In genomic region chr7:36283711-36284130, GRCh38 we compare ENCODE assay signal across 8 cellular contexts.
DNase-seq lines count a peak whose midpoint lies in the region; ATAC-seq and TF ChIP-seq lines count a peak whose summit lies in the region.

No MANE protein-coding gene starts in this region.

- H3K4me1 ChIP-seq in osteoblast (ENCODE audit: insufficient read depth, low read length): peaks cover 25% of the 10 kb centered on the region

- H3K79me2 ChIP-seq in osteoblast (ENCODE audit: insufficient read depth, low read length): no peaks in the 10 kb centered on the region

- DNase-seq in stimulated activated CD4-positive, alpha-beta T cell treated with anti-CD3 and anti-CD28 coated beads, Interleukin-15, amount 100 ng/mL, for 24 hours: peak; percentile 9
- DNase-seq in stimulated activated CD4-positive, alpha-beta T cell treated with anti-CD3 and anti-CD28 coated beads, Interleukin-2, amount 100 ng/mL, for 48 hours: no peak
- DNase-seq in anterior cingulate cortex (lab: John Stamatoyannopoulos, UW) (peak in 31 of 58 donors; percentile 18 to 66 (median 39)), osteoblast (ENCODE audit: insufficient read length, low spot score, missing footprints) (peak; percentile 39), HuH-7.5 (ENCODE audit: low spot score) (no peak), omental fat pad (ENCODE audit: low spot score) (no peak)
- no peak for DNase-seq in stimulated activated CD4-positive, alpha-beta T cell treated with anti-CD3 and anti-CD28 coated beads, Interleukin-4, amount 100 ng/mL, for 1 hour

- H3K9me3 ChIP-seq in osteoblast (ENCODE audit: low read depth, low read length): no peaks in the 10 kb centered on the region

- no peak overlapping the region for H3K27ac ChIP-seq in osteoblast (ENCODE audit: low read depth, low read length)

- no peaks in the 10 kb centered on the region for H4K20me1 ChIP-seq in osteoblast (ENCODE audit: insufficient read depth, low read length)

- TF ChIP-seq CTCF in osteoblast (IDR thresholded peaks at IDR 0.05; ENCODE audit: extremely low read depth, low read depth, low read length): no peak
- no peak for TF ChIP-seq CTCF in omental fat pad (IDR thresholded peaks at IDR 0.05)

- no peak overlapping the region for H3K4me3 ChIP-seq in osteoblast (ENCODE audit: insufficient read depth, low read length)

- ATAC-seq in HG03460 (IDR thresholded peaks at IDR 0.05; ENCODE audit: unreplicated experiment) (peak; percentile 50), omental fat pad (ENCODE audit: low FRiP score) (no peak)

- no peak overlapping the region for H2AFZ ChIP-seq in osteoblast (ENCODE audit: low read length)

- H3K4me2 ChIP-seq in osteoblast (ENCODE audit: insufficient read depth, low read length): no peak overlapping the region

- H3K27me3 ChIP-seq in osteoblast (ENCODE audit: insufficient read depth, low read length): no peaks in the 10 kb centered on the region

- no peaks in the 10 kb centered on the region for H3K36me3 ChIP-seq in osteoblast (ENCODE audit: insufficient read depth, low read length)

Comparison
In these comparisons a context has a peak if more than half of its experiments do, and no peak if none do; other contexts are left out.
1. DNase-seq: peak in stimulated activated CD4-positive, alpha-beta T cell treated with anti-CD3 and anti-CD28 coated beads, Interleukin-15, amount 100 ng/mL, for 24 hours (single experiment), anterior cingulate cortex (31 of 58) and osteoblast (single experiment); none in stimulated activated CD4-positive, alpha-beta T cell treated with anti-CD3 and anti-CD28 coated beads, Interleukin-2, amount 100 ng/mL, for 48 hours (0 of 2), HuH-7.5 (single experiment), stimulated activated CD4-positive, alpha-beta T cell treated with anti-CD3 and anti-CD28 coated beads, Interleukin-4, amount 100 ng/mL, for 1 hour (single experiment) and omental fat pad (single experiment).